Comparison of ENCODE assay signal across 2 cellular contexts in the genomic region with DNA sequence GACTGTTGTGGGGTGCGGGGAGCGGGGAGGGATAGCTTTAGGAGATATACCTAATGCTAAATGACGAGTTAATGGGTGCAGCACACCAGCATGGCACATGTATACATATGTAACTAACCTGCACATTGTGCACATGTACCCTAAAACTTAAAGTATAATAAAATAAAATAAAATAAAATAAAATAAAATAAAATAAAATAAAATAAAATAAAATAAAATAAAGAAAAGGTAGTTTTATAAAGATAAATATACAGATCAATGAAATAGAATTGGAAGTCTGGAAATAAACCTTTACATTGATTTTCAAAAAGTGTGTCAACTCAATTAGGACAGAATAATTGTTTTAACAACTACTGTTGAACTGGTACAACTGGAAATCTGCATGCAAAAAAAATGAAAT. TPM values are rescaled to one million over a fixed set of nuclear protein-coding genes. Genes with fewer than 3 reads are reported as not detected.
"Had no signal": no experiment of that assay in that cellular context is flagged by ENCODE, and none has a peak within 500 bp of the region (broad histone marks: within the 10 kb centered on the region; RNA-seq: fewer than 3 reads in every experiment).

No MANE protein-coding gene starts in this region.

RNA-seq across cellular contexts. Expression of a gene that starts 8.6 kb away (rescaled TPM):
- total RNA-seq: osteoblast, osteocyte had no signal
